1 cellular context compared by ENCODE assay signal in the genomic region with DNA sequence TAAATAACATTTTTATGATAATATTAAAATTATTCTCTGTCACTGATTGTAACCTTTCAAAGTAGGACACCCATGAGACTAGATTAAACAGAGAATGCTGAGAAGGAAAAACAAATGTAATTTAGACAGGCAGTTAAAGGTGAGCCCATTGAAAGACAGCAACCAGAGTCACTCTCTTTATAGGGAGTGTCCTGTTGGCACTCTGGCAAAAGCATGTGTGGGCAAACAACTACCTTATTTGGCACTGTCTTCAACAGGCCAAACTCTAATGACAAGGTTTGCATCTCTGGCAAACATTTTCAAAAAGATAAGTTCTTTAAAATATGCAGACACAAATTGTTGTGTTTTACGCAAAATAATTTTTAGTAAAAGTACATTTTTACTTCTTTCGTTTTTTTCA.
TF ChIP-seq lines count a peak whose summit lies in the region.

No MANE protein-coding gene starts in this region.

TF ChIP-seq in GM23338, 12 proteins besides CTCF, POLR2A, EP300 and RAD21:
- TF ChIP-seq, protein P1, sequence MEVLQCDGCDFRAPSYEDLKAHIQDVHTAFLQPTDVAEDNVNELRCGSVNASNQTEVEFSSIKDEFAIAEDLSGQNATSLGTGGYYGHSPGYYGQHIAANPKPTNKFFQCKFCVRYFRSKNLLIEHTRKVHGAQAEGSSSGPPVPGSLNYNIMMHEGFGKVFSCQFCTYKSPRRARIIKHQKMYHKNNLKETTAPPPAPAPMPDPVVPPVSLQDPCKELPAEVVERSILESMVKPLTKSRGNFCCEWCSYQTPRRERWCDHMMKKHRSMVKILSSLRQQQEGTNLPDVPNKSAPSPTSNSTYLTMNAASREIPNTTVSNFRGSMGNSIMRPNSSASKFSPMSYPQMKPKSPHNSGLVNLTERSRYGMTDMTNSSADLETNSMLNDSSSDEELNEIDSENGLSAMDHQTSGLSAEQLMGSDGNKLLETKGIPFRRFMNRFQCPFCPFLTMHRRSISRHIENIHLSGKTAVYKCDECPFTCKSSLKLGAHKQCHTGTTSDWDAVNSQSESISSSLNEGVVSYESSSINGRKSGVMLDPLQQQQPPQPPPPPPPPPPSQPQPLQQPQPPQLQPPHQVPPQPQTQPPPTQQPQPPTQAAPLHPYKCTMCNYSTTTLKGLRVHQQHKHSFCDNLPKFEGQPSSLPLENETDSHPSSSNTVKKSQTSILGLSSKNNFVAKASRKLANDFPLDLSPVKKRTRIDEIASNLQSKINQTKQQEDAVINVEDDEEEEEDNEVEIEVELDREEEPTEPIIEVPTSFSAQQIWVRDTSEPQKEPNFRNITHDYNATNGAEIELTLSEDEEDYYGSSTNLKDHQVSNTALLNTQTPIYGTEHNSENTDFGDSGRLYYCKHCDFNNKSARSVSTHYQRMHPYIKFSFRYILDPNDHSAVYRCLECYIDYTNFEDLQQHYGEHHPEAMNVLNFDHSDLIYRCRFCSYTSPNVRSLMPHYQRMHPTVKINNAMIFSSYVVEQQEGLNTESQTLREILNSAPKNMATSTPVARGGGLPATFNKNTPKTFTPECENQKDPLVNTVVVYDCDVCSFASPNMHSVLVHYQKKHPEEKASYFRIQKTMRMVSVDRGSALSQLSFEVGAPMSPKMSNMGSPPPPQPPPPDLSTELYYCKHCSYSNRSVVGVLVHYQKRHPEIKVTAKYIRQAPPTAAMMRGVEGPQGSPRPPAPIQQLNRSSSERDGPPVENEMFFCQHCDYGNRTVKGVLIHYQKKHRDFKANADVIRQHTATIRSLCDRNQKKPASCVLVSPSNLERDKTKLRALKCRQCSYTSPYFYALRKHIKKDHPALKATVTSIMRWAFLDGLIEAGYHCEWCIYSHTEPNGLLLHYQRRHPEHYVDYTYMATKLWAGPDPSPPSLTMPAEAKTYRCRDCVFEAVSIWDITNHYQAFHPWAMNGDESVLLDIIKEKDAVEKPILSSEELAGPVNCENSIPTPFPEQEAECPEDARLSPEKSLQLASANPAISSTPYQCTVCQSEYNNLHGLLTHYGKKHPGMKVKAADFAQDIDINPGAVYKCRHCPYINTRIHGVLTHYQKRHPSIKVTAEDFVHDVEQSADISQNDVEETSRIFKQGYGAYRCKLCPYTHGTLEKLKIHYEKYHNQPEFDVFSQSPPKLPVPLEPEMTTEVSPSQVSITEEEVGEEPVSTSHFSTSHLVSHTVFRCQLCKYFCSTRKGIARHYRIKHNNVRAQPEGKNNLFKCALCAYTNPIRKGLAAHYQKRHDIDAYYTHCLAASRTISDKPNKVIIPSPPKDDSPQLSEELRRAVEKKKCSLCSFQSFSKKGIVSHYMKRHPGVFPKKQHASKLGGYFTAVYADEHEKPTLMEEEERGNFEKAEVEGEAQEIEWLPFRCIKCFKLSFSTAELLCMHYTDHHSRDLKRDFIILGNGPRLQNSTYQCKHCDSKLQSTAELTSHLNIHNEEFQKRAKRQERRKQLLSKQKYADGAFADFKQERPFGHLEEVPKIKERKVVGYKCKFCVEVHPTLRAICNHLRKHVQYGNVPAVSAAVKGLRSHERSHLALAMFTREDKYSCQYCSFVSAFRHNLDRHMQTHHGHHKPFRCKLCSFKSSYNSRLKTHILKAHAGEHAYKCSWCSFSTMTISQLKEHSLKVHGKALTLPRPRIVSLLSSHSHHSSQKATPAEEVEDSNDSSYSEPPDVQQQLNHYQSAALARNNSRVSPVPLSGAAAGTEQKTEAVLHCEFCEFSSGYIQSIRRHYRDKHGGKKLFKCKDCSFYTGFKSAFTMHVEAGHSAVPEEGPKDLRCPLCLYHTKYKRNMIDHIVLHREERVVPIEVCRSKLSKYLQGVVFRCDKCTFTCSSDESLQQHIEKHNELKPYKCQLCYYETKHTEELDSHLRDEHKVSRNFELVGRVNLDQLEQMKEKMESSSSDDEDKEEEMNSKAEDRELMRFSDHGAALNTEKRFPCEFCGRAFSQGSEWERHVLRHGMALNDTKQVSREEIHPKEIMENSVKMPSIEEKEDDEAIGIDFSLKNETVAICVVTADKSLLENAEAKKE (CRISPR knock-in tag; IDR thresholded peaks at IDR 0.05): no peak
- TF ChIP-seq NANOG (IDR thresholded peaks at IDR 0.05; ENCODE audit: borderline replicate concordance): no peak
- no peak for TF ChIP-seq POLR2AphosphoS5 (IDR thresholded peaks at IDR 0.05; ENCODE audit: low read depth)
- no peak for TF ChIP-seq STAT1 (IDR thresholded peaks at IDR 0.05; ENCODE audit: unreplicated experiment)
- no peak for TF ChIP-seq EZH2phosphoT487 (IDR thresholded peaks at IDR 0.05; ENCODE audit: unreplicated experiment)
- no peak for TF ChIP-seq JUNB (IDR thresholded peaks at IDR 0.05; ENCODE audit: unreplicated experiment)
- TF ChIP-seq ZNF114 (CRISPR knock-in tag; IDR thresholded peaks at IDR 0.05): no peak
- TF ChIP-seq EZH2 (IDR thresholded peaks at IDR 0.05; ENCODE audit: low read depth, unreplicated experiment): no peak
- TF ChIP-seq, protein P2, sequence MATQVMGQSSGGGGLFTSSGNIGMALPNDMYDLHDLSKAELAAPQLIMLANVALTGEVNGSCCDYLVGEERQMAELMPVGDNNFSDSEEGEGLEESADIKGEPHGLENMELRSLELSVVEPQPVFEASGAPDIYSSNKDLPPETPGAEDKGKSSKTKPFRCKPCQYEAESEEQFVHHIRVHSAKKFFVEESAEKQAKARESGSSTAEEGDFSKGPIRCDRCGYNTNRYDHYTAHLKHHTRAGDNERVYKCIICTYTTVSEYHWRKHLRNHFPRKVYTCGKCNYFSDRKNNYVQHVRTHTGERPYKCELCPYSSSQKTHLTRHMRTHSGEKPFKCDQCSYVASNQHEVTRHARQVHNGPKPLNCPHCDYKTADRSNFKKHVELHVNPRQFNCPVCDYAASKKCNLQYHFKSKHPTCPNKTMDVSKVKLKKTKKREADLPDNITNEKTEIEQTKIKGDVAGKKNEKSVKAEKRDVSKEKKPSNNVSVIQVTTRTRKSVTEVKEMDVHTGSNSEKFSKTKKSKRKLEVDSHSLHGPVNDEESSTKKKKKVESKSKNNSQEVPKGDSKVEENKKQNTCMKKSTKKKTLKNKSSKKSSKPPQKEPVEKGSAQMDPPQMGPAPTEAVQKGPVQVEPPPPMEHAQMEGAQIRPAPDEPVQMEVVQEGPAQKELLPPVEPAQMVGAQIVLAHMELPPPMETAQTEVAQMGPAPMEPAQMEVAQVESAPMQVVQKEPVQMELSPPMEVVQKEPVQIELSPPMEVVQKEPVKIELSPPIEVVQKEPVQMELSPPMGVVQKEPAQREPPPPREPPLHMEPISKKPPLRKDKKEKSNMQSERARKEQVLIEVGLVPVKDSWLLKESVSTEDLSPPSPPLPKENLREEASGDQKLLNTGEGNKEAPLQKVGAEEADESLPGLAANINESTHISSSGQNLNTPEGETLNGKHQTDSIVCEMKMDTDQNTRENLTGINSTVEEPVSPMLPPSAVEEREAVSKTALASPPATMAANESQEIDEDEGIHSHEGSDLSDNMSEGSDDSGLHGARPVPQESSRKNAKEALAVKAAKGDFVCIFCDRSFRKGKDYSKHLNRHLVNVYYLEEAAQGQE (IDR thresholded peaks at IDR 0.05; ENCODE audit: unreplicated experiment): no peak
